Comparison of ENCODE assay signal across 22 cellular contexts in genomic region chr4:6367313-6367945, GRCh38.
A peak's percentile ranks its signal among the peaks of the same experiment; 100 is the strongest.
DNase-seq lines count a peak whose midpoint lies in the region; ATAC-seq and TF ChIP-seq lines count a peak whose summit lies in the region.
"Had no signal": no experiment of that assay in that cellular context is flagged by ENCODE, and none has a peak within 500 bp of the region (broad histone marks: within the 10 kb centered on the region; RNA-seq: fewer than 3 reads in every experiment).

No MANE protein-coding gene starts in this region.

- no peak overlapping the region for H3K4me3 Mint-ChIP-seq in WTC11
- H3K4me3 Mint-ChIP-seq: IgD-negative memory B cell, memory B cell had no signal

- H2AFZ ChIP-seq in neural cell (ENCODE audit: low read depth, low read length), result no peak overlapping the region

- H3K9me3 Mint-ChIP-seq in WTC11, result no peaks in the 10 kb centered on the region
- H3K9me3 Mint-ChIP-seq: IgD-negative memory B cell, memory B cell had no signal

- H3K79me2 ChIP-seq in neural cell (replicated peaks; ENCODE audit: insufficient read depth, low read length), result no peaks in the 10 kb centered on the region

- H3K36me3 ChIP-seq in neural cell (ENCODE audit: insufficient read depth, low read length), result no peaks in the 10 kb centered on the region
- H3K36me3 ChIP-seq: spleen had no signal

- no peaks in the 10 kb centered on the region for H4K20me1 ChIP-seq in neural cell (ENCODE audit: insufficient read depth)

- H3K27ac Mint-ChIP-seq in WTC11, result no peak overlapping the region
- H3K27ac Mint-ChIP-seq: memory B cell had no signal

- no peaks in the 10 kb centered on the region for H3F3A ChIP-seq in neural cell (ENCODE audit: insufficient read depth, low read length, poor library complexity, severe bottlenecking)

- peak; percentile 23 for ATAC-seq in WTC11
- ATAC-seq: stimulated activated naive CD8-positive, alpha-beta T cell treated with anti-CD3 and anti-CD28 coated beads, Interleukin-15, Interleukin-2, amounts not matched to agents 100 U/mL and 50 U/mL, for 24 hours had no signal

- no peak for TF ChIP-seq CTCF in WTC11 (IDR thresholded peaks at IDR 0.05)
- TF ChIP-seq CTCF in neural cell (IDR thresholded peaks at IDR 0.05; ENCODE audit: poor library complexity, severe bottlenecking), result no peak

- H3K9me2 ChIP-seq in neural cell (ENCODE audit: insufficient read depth, low read length), result no peaks in the 10 kb centered on the region

- TF ChIP-seq RAD21 in neural cell (conservative IDR thresholded peaks at IDR 0.05), result no peak

- peak overlapping the region; percentile 34 for H3K4me3 ChIP-seq in neural cell (ENCODE audit: low read length)
- H3K4me3 ChIP-seq: coronary artery, spleen had no signal

- DNase-seq in DMS 273 (lab: John Stamatoyannopoulos, UW; ENCODE audit: unreplicated experiment), result peak; percentile 13
- no peak for DNase-seq in DMS 273 treated with DMSO at 0.1 percent for 48 hours (lab: John Stamatoyannopoulos, UW)
- peak; percentile 48 to 82 for DNase-seq in NCI-H2081 (lab: John Stamatoyannopoulos, UW)
- DNase-seq in WTC11 (ENCODE audit: low spot score), result peak; percentile 63
- no peak for DNase-seq in NCI-H526 treated with DMSO at 0.1 percent for 48 hours (lab: John Stamatoyannopoulos, UW)
- DNase-seq in ACHN, result no peak
- DNase-seq in dedifferentiated amniotic fluid mesenchymal stem cell (ENCODE audit: extremely low spot score), result no peak
- DNase-seq: activated CD4-positive, alpha-beta T cell treated with anti-CD3 and anti-CD28 coated beads, Interleukin-2, amount 50 U/mL, for 48 hours; AML-193; Caco-2; NCI-H1436; NCI-H510A; spleen; stimulated activated CD4-positive, alpha-beta T cell treated with anti-CD3 and anti-CD28 coated beads, Interleukin-4, amount 100 ng/mL, for 24 hours; stimulated activated naive CD8-positive, alpha-beta T cell treated with anti-CD3 and anti-CD28 coated beads, Interleukin-15, Interleukin-2, amounts not matched to agents 100 U/mL and 50 U/mL, for 24 hours; T-helper 9 cell had no signal

- peaks cover 3% of the 10 kb centered on the region; the same call in 1 of the 2 replicates for H3K27me3 Mint-ChIP-seq in WTC11 (ENCODE audit: low read depth)

- peak overlapping the region; percentile 7 for H3K4me2 ChIP-seq in neural cell (ENCODE audit: low read length)

- CTCF ChIA-PET in WTC11 (lab: Charles Lee), result interaction anchor here (0.8 kb wide), 1 partner anchor 36 kb away, joined by 5 read pairs; no protein-coding TSS in a partner anchor

- TF ChIP-seq EP300 in neural cell (conservative IDR thresholded peaks at IDR 0.05; ENCODE audit: poor library complexity, severe bottlenecking), result peak; percentile 20

- POLR2A ChIA-PET in WTC11 (lab: Charles Lee), result no interaction called here

- no peaks in the 10 kb centered on the region for H3K9me3 ChIP-seq in neural cell (ENCODE audit: low read length)
- H3K9me3 ChIP-seq: Caco-2, spleen had no signal

- no peaks in the 10 kb centered on the region for H3K36me3 Mint-ChIP-seq in WTC11
- H3K36me3 Mint-ChIP-seq: IgD-negative memory B cell, memory B cell had no signal

- peak overlapping the region; percentile 23 for H3K9ac ChIP-seq in neural cell (ENCODE audit: low read length)

- H3K4me1 Mint-ChIP-seq in WTC11, result peaks cover 21% of the 10 kb centered on the region
- H3K4me1 Mint-ChIP-seq: memory B cell had no signal

- peak overlapping the region; percentile 76 for H3K27ac ChIP-seq in neural cell (ENCODE audit: low read length)
- H3K27ac ChIP-seq: 22Rv1, coronary artery, RWPE1, spleen had no signal

- no peaks in the 10 kb centered on the region for H3K27me3 ChIP-seq in neural cell (ENCODE audit: insufficient read depth, low read depth, low read length)

- in situ Hi-C loops in ACHN (cut with HindIII; ENCODE audit: low pct_ligation_motif_present, low pct_unique_long_range_greater_than_20kb, low sequenced_read_pairs), result no loop called here

TF ChIP-seq in WTC11, 78 proteins besides CTCF, POLR2A, EP300 and RAD21 (continues in another document):
- TF ChIP-seq ZNF425 (CRISPR knock-in tag; conservative IDR thresholded peaks at IDR 0.05) (no peak), ATF3 (CRISPR knock-in tag; conservative IDR thresholded peaks at IDR 0.05) (no peak), EMX1 (CRISPR knock-in tag; IDR thresholded peaks at IDR 0.05) (no peak), NFYB (CRISPR knock-in tag; conservative IDR thresholded peaks at IDR 0.05; ENCODE audit: low read depth) (no peak)

TF ChIP-seq in neural cell, 6 proteins besides CTCF, POLR2A, EP300 and RAD21:
- TF ChIP-seq POLR2AphosphoS5 (IDR thresholded peaks at IDR 0.05), result peak; percentile 8
- TF ChIP-seq SMC3 (conservative IDR thresholded peaks at IDR 0.05; ENCODE audit: poor library complexity), result no peak

Comparison
In these comparisons a context has a peak if more than half of its experiments do, and no peak if none do; other contexts are left out.
1. DNase-seq: peak in DMS 273 (single experiment), NCI-H2081 (2 of 2) and WTC11 (single experiment); none in DMS 273 treated with DMSO at 0.1 percent for 48 hours (single experiment), NCI-H526 treated with DMSO at 0.1 percent for 48 hours (single experiment), ACHN (single experiment) and dedifferentiated amniotic fluid mesenchymal stem cell (single experiment).